Comparison of ENCODE assay signal across 22 cellular contexts in genomic region chr9:77954619-77955018, GRCh38.
A peak's percentile ranks its signal among the peaks of the same experiment; 100 is the strongest.
DNase-seq lines count a peak whose midpoint lies in the region; ATAC-seq and TF ChIP-seq lines count a peak whose summit lies in the region.
"Had no signal": no experiment of that assay in that cellular context is flagged by ENCODE, and none has a peak within 500 bp of the region (broad histone marks: within the 10 kb centered on the region; RNA-seq: fewer than 3 reads in every experiment).

No MANE protein-coding gene starts in this region.

- H4K12ac ChIP-seq in trophoblast cell (ENCODE audit: low read depth, low read length): no peak overlapping the region

- H3K4me3 ChIP-seq in ACC112 (ENCODE audit: low read depth, low read length) (no peak overlapping the region), HEK293 (ENCODE audit: low read depth, low read length) (no peak overlapping the region), trophoblast cell (ENCODE audit: low read depth, low read length) (no peak overlapping the region)
- H3K4me3 ChIP-seq: skin epidermis, uterus had no signal

- TF ChIP-seq CTCF in HEK293 (tag by site-specific recombination; IDR thresholded peaks at IDR 0.05) (no peak), mesothelial cell of epicardium (IDR thresholded peaks at IDR 0.05; ENCODE audit: unreplicated experiment) (no peak)

- H3K27me3 Mint-ChIP-seq in mesothelial cell of epicardium (ENCODE audit: low read depth): no peaks in the 10 kb centered on the region
- H3K27me3 Mint-ChIP-seq: activated T-cell treated with anti-CD3 and anti-CD28 coated beads, Interleukin-2, amount 50 U/mL, for 24 hours had no signal

- no peak overlapping the region for H3K23ac ChIP-seq in trophoblast cell (ENCODE audit: low read length)

- H3K27me3 ChIP-seq in ACC112 (ENCODE audit: insufficient read depth, low read length): no peaks in the 10 kb centered on the region
- H3K27me3 ChIP-seq in trophoblast cell (ENCODE audit: insufficient read depth, low read length): no peaks in the 10 kb centered on the region
- H3K27me3 ChIP-seq: BE2C, uterus had no signal

- H4K8ac ChIP-seq in trophoblast cell (ENCODE audit: low read depth, low read length): no peak overlapping the region

- H3K79me2 ChIP-seq in ACC112 (ENCODE audit: control insufficient read depth, insufficient read depth, low read length, unreplicated experiment) (peaks cover 73% of the 10 kb centered on the region), trophoblast cell (ENCODE audit: control insufficient read depth, insufficient read depth, low read length, poor library complexity) (no peaks in the 10 kb centered on the region)

- DNase-seq in astrocyte of the hippocampus (ENCODE audit: low read depth, low spot score): peak; percentile 77
- no peak for DNase-seq in mesothelial cell of epicardium (ENCODE audit: low spot score in 2 of 2, unreplicated experiment in 2 of 2)
- DNase-seq in ureter (ENCODE audit: low spot score): no peak
- DNase-seq in SIG-M5 (lab: John Stamatoyannopoulos, UW): no peak
- no peak for DNase-seq in trophoblast cell
- DNase-seq: activated CD4-positive, alpha-beta T cell treated with anti-CD3 and anti-CD28 coated beads for 4 hours; activated T-cell treated with anti-CD3 and anti-CD28 coated beads, Interleukin-2, amount 50 U/mL, for 24 hours; BE2C; Caco-2; effector memory CD8-positive, alpha-beta T cell; NCI-H1436 treated with DMSO at 0.1 percent for 48 hours; NCI-H510A treated with DMSO at 0.1 percent for 48 hours; nucleus accumbens; stimulated activated CD4-positive, alpha-beta T cell treated with anti-CD3 and anti-CD28 coated beads, Interleukin-1b, Interleukin-23, amount 100 ng/mL, for 48 hours; uterus had no signal

- no peak overlapping the region for H3K4ac ChIP-seq in trophoblast cell (ENCODE audit: low read depth, low read length)

- peaks cover 34% of the 10 kb centered on the region for H3K4me1 ChIP-seq in ACC112 (ENCODE audit: control insufficient read depth, insufficient read depth, low read length, unreplicated experiment)
- H3K4me1 ChIP-seq in HEK293 (ENCODE audit: control insufficient read depth, insufficient read depth, low read length): peaks cover 18% of the 10 kb centered on the region
- peaks cover 0 to 6% of the 10 kb centered on the region in 2 experiments for H3K4me1 ChIP-seq in trophoblast cell (ENCODE audit: control insufficient read depth in 1 of 2, insufficient read depth in 2 of 2, low read length in 2 of 2)
- H3K4me1 ChIP-seq: Caco-2 had no signal

- H3K4me2 ChIP-seq in trophoblast cell (ENCODE audit: low read length): no peak overlapping the region

- no peak overlapping the region for H3K18ac ChIP-seq in trophoblast cell (ENCODE audit: low read length)

- no peak overlapping the region for H3K4me3 Mint-ChIP-seq in mesothelial cell of epicardium
- H3K4me3 Mint-ChIP-seq: activated T-cell treated with anti-CD3 and anti-CD28 coated beads, Interleukin-2, amount 50 U/mL, for 24 hours; effector memory CD8-positive, alpha-beta T cell; IgD-negative memory B cell had no signal

- CTCF ChIA-PET in HEK293 (lab: Yijun Ruan, JAX): interaction anchor here (0.6 to 1.1 kb wide), 2 partner anchors 151 to 269 kb away, joined by 3 read pairs; no protein-coding TSS in a partner anchor

- ATAC-seq in GM21717 (IDR thresholded peaks at IDR 0.05; ENCODE audit: unreplicated experiment): no peak
- ATAC-seq: effector memory CD8-positive, alpha-beta T cell; esophagus mucosa; HCT116 had no signal

- peaks cover 3% of the 10 kb centered on the region for H3K36me3 Mint-ChIP-seq in mesothelial cell of epicardium
- H3K36me3 Mint-ChIP-seq: IgD-negative memory B cell had no signal

- no peak overlapping the region for H3K9ac ChIP-seq in trophoblast cell (ENCODE audit: low read length)

- no peak overlapping the region for H4K91ac ChIP-seq in trophoblast cell (ENCODE audit: low read depth, low read length)

- no peaks in the 10 kb centered on the region for H3K36me3 ChIP-seq in ACC112 (ENCODE audit: insufficient read depth, low read length)
- no peaks in the 10 kb centered on the region for H3K36me3 ChIP-seq in HEK293 (ENCODE audit: control insufficient read depth in 2 of 2, insufficient read depth in 1 of 2, low read length in 2 of 2)
- H3K36me3 ChIP-seq in trophoblast cell (ENCODE audit: control insufficient read depth in 1 of 2, insufficient read depth in 2 of 2, low read length in 2 of 2): no peaks in the 10 kb centered on the region
- H3K36me3 ChIP-seq: BE2C, uterus had no signal

- POLR2A ChIA-PET in HEK293 (lab: Yijun Ruan, JAX): no interaction called here

- no peak overlapping the region for H2BK12ac ChIP-seq in trophoblast cell (ENCODE audit: low read length)

- no peak overlapping the region for H3K14ac ChIP-seq in trophoblast cell (ENCODE audit: low read length)

- H3K79me1 ChIP-seq in trophoblast cell (ENCODE audit: low read length): no peaks in the 10 kb centered on the region

- H3K27ac ChIP-seq in ACC112 (ENCODE audit: low read depth, low read length) (peak overlapping the region; percentile 65), HEK293 (ENCODE audit: extremely low read depth, low read depth, low read length) (no peak overlapping the region), trophoblast cell (ENCODE audit: low read depth, low read length) (no peak overlapping the region)

- H2AFZ ChIP-seq in ACC112 (ENCODE audit: low read length, unreplicated experiment) (no peak overlapping the region), trophoblast cell (ENCODE audit: insufficient read depth, low read length, poor library complexity) (no peak overlapping the region)

- H3K4me1 Mint-ChIP-seq in mesothelial cell of epicardium: peaks cover 39% of the 10 kb centered on the region

- H2BK120ac ChIP-seq in trophoblast cell (ENCODE audit: insufficient read depth, low read length, poor library complexity): no peak overlapping the region

- WGBS in trophoblast cell (ENCODE audit: extremely low coverage, insufficient coverage, insufficient read length): no CpG with 5 or more reads among the region's 5 CpGs

- H3K9me3 ChIP-seq in HEK293 (ENCODE audit: control insufficient read depth, insufficient read depth, low read depth, low read length): no peaks in the 10 kb centered on the region
- H3K9me3 ChIP-seq in trophoblast cell (ENCODE audit: insufficient read depth, low read depth, low read length): no peaks in the 10 kb centered on the region
- H3K9me3 ChIP-seq: BE2C, Caco-2, uterus had no signal

- no peaks in the 10 kb centered on the region for H3K9me3 Mint-ChIP-seq in mesothelial cell of epicardium
- H3K9me3 Mint-ChIP-seq: activated T-cell treated with anti-CD3 and anti-CD28 coated beads, Interleukin-2, amount 50 U/mL, for 24 hours; effector memory CD8-positive, alpha-beta T cell; IgD-negative memory B cell had no signal

- no peak overlapping the region for H2AK5ac ChIP-seq in trophoblast cell (ENCODE audit: low read length)

- H3K27ac Mint-ChIP-seq in mesothelial cell of epicardium: peak overlapping the region; percentile 19
- H3K27ac Mint-ChIP-seq: activated T-cell treated with anti-CD3 and anti-CD28 coated beads, Interleukin-2, amount 50 U/mL, for 24 hours; effector memory CD8-positive, alpha-beta T cell; IgD-negative memory B cell had no signal

- H2BK5ac ChIP-seq in trophoblast cell (ENCODE audit: low read depth, low read length, poor library complexity): no peak overlapping the region

TF ChIP-seq in HEK293, 187 proteins besides CTCF, POLR2A, EP300 and RAD21:
- TF ChIP-seq OVOL3 (tag by site-specific recombination; IDR thresholded peaks at IDR 0.05) (no peak), OSR2 (tag by site-specific recombination; IDR thresholded peaks at IDR 0.05) (0 out of 2 replicates have a peak, but pooled peaks have one; percentile 8), INSM2 (tag by site-specific recombination; IDR thresholded peaks at IDR 0.05) (no peak), TSHZ1 (tag by site-specific recombination; IDR thresholded peaks at IDR 0.05; ENCODE audit: borderline replicate concordance) (no peak)
